Comparison of ENCODE assay signal across 19 cellular contexts in the genomic region with DNA sequence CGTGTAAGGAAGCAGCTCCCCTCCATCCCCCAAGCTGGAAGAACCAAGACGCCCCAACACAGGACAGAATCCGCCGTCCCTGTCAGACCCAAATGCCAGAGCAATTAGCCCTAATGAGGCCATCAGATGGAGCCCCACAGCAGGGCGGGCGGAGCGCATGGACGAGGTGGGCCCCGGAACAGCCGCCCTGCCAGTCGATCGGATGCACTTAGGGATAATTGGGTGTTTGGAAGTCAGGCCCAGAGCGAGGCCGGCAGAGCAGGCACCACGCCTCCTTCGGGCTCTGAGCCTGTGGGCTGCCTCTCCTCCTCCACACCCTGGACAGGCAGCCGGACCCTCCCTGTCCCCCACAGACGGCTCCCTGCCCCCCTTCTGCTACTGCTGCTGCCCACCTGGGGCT. TPM values are rescaled to one million over a fixed set of nuclear protein-coding genes. Genes with fewer than 3 reads are reported as not detected.
DNase-seq lines count a peak whose midpoint lies in the region; ATAC-seq, FAIRE-seq and TF ChIP-seq lines count a peak whose summit lies in the region.
"Had no signal": no experiment of that assay in that cellular context is flagged by ENCODE, and none has a peak within 500 bp of the region (broad histone marks: within the 10 kb centered on the region; RNA-seq: fewer than 3 reads in every experiment).

No MANE protein-coding gene starts in this region.

- H3K27ac ChIP-seq in HEK293 (ENCODE audit: extremely low read depth, low read depth, low read length): no peak overlapping the region
- H3K27ac ChIP-seq in RWPE1: peak overlapping the region; percentile 99
- peak overlapping the region; percentile 31 for H3K27ac ChIP-seq in keratinocyte (ENCODE audit: control insufficient read depth, insufficient read depth, low read length)
- no peak overlapping the region for H3K27ac ChIP-seq in ovary
- H3K27ac ChIP-seq in upper lobe of right lung: no peak overlapping the region
- H3K27ac ChIP-seq: A549, C4-2B had no signal

- no peak overlapping the region for H2AFZ ChIP-seq in keratinocyte (ENCODE audit: control insufficient read depth, low read length)

- FAIRE-seq in keratinocyte (lab: Jason Lieb, UNC): no peak
- FAIRE-seq in D721Med (lab: Jason Lieb, UNC): no peak
- FAIRE-seq: A549, G401.6, GM12892, H54 had no signal

- no peak for TF ChIP-seq EP300 in ovary (IDR thresholded peaks at IDR 0.05)

- POLR2A ChIA-PET in HEK293 (lab: Yijun Ruan, JAX): no interaction called here
- POLR2A ChIA-PET in RWPE1 (lab: Yijun Ruan, JAX; ENCODE audit: low non-redundant PET): no interaction called here

- H3K9me3 ChIP-seq in HEK293 (ENCODE audit: control insufficient read depth, insufficient read depth, low read depth, low read length) (no peaks in the 10 kb centered on the region), keratinocyte (ENCODE audit: control insufficient read depth, low read depth, low read length) (no peaks in the 10 kb centered on the region), ovary (no peaks in the 10 kb centered on the region), upper lobe of right lung (no peaks in the 10 kb centered on the region)
- H3K9me3 ChIP-seq: A549, BE2C had no signal

- no peak for TF ChIP-seq POLR2A in ovary (IDR thresholded peaks at IDR 0.05)

- H3K4me3 ChIP-seq in HEK293 (ENCODE audit: low read depth, low read length): no peak overlapping the region
- H3K4me3 ChIP-seq in keratinocyte (ENCODE audit: control insufficient read depth in 2 of 3, extremely low read depth in 1 of 3, insufficient read depth in 2 of 3, low read depth in 1 of 3, low read length in 3 of 3): peak overlapping the region in 1 of 3 experiments; percentile 6
- no peak overlapping the region for H3K4me3 ChIP-seq in ovary
- H3K4me3 ChIP-seq in upper lobe of right lung: no peak overlapping the region
- H3K4me3 ChIP-seq: A549 had no signal

- no peaks in the 10 kb centered on the region for H4K20me1 ChIP-seq in keratinocyte (ENCODE audit: control insufficient read depth, extremely low read depth, insufficient read depth, low read length)

- 11 to 13% (median 12%) methylated on average over 18 of the region's 18 CpGs for WGBS in ovary, 3 donors

- TF ChIP-seq CTCF in HEK293 (tag by site-specific recombination; IDR thresholded peaks at IDR 0.05) (no peak), RWPE1 (conservative IDR thresholded peaks at IDR 0.05; ENCODE audit: low read depth) (no peak), keratinocyte (optimal IDR thresholded peaks at IDR 0.05 in 1 of 3, IDR thresholded peaks at IDR 0.05 in 1 of 3, conservative IDR thresholded peaks at IDR 0.05 in 1 of 3; ENCODE audit: extremely low read depth in 1 of 3, insufficient read depth in 2 of 3, low read length in 3 of 3) (no peak), ovary (IDR thresholded peaks at IDR 0.05) (no peak), D721Med (IDR thresholded peaks at IDR 0.05; ENCODE audit: insufficient read depth, missing control alignments) (no peak), upper lobe of right lung (IDR thresholded peaks at IDR 0.05) (no peak)

- intact Hi-C loops in ovary (cut with DNase I): no loop called here
- intact Hi-C loops in upper lobe of right lung (cut with DNase I): no loop called here

- ATAC-seq in upper lobe of right lung: no peak
- ATAC-seq: A549, HCT116 had no signal

- peaks cover 4% of the 10 kb centered on the region for H3K79me2 ChIP-seq in keratinocyte (ENCODE audit: control insufficient read depth, insufficient read depth, low read length)

- H3K4me2 ChIP-seq in keratinocyte (ENCODE audit: control insufficient read depth, extremely low read depth, insufficient read depth, low read depth, low read length): peak overlapping the region; percentile 8
- H3K4me2 ChIP-seq: A549 had no signal

- H3K9me1 ChIP-seq in keratinocyte (ENCODE audit: control insufficient read depth, extremely low read depth, insufficient read depth, low read length): no peaks in the 10 kb centered on the region

- CTCF ChIA-PET in HEK293 (lab: Yijun Ruan, JAX): no interaction called here
- CTCF ChIA-PET in RWPE1 (lab: Yijun Ruan, JAX): no interaction called here

- H3K4me1 ChIP-seq in HEK293 (ENCODE audit: control insufficient read depth, insufficient read depth, low read length) (no peaks in the 10 kb centered on the region), keratinocyte (ENCODE audit: control insufficient read depth, extremely low read depth, insufficient read depth, low read length) (peaks cover 68% of the 10 kb centered on the region), ovary (ENCODE audit: insufficient read depth) (no peaks in the 10 kb centered on the region), upper lobe of right lung (no peaks in the 10 kb centered on the region)

- dilution Hi-C loops in keratinocyte (cut with MboI; ENCODE audit: extremely low pct_ligation_motif_present, low sequenced_read_pairs): no loop called here

- DNase-seq in RWPE1 (ENCODE audit: low spot score): no peak
- no peak for DNase-seq in keratinocyte (ENCODE audit: low read depth, low spot score)
- no peak for DNase-seq in cerebellar cortex (ENCODE audit: low spot score)
- no peak for DNase-seq in ovary
- DNase-seq in D721Med (ENCODE audit: insufficient read length, low spot score): no peak
- DNase-seq in upper lobe of right lung: no peak
- DNase-seq: BE2C; CD4-positive, alpha-beta memory T cell; DMS153; DMS79 treated with DMSO at 0.1 percent for 48 hours; EL had no signal

- no peaks in the 10 kb centered on the region for H3K36me3 ChIP-seq in HEK293 (ENCODE audit: control insufficient read depth in 2 of 2, insufficient read depth in 1 of 2, low read length in 2 of 2)
- no peaks in the 10 kb centered on the region for H3K36me3 ChIP-seq in keratinocyte (ENCODE audit: control insufficient read depth in 2 of 2, extremely low read depth in 1 of 2, insufficient read depth in 2 of 2, low read length in 2 of 2)
- H3K36me3 ChIP-seq in ovary: no peaks in the 10 kb centered on the region
- no peaks in the 10 kb centered on the region for H3K36me3 ChIP-seq in upper lobe of right lung
- H3K36me3 ChIP-seq: BE2C had no signal

- H3K9ac ChIP-seq in keratinocyte (ENCODE audit: control insufficient read depth, extremely low read depth, insufficient read depth, low read length): no peak overlapping the region

- H3K27me3 ChIP-seq in keratinocyte (ENCODE audit: control insufficient read depth, extremely low read depth, insufficient read depth, low read length): no peaks in the 10 kb centered on the region
- H3K27me3 ChIP-seq in ovary: no peaks in the 10 kb centered on the region
- peaks cover 18% of the 10 kb centered on the region for H3K27me3 ChIP-seq in upper lobe of right lung
- H3K27me3 ChIP-seq: BE2C had no signal

TF ChIP-seq in HEK293, 187 proteins besides CTCF, POLR2A, EP300 and RAD21:
- TF ChIP-seq ZNF114 (tag by site-specific recombination; IDR thresholded peaks at IDR 0.05): no peak
- TF ChIP-seq ZNF621 (tag by site-specific recombination; IDR thresholded peaks at IDR 0.05): no peak
- peak; percentile 28; the same call in 1 of the 2 replicates for TF ChIP-seq KLF1 (tag by site-specific recombination; IDR thresholded peaks at IDR 0.05)
- no peak for TF ChIP-seq ZNF366 (tag by site-specific recombination; conservative IDR thresholded peaks at IDR 0.05)
- TF ChIP-seq ZNF76 (tag by site-specific recombination; IDR thresholded peaks at IDR 0.05; ENCODE audit: borderline replicate concordance, low read depth): no peak
- no peak for TF ChIP-seq KLF8 (tag by site-specific recombination; IDR thresholded peaks at IDR 0.05)
TF ChIP-seq in HEK293: peak in this region for 1.

RNA-seq across cellular contexts. Expression of a gene that starts 5.5 kb away (rescaled TPM):
- polyA plus RNA-seq in keratinocyte: 0.50 to 0.86 TPM (median 0.67 TPM) in 3 replicates
- polyA plus RNA-seq in keratinocyte (2011; ENCODE audit: low read depth): not detected
- polyA plus RNA-seq in keratinocyte (2011; cell fraction: cytosol; rRNA removed): 0.32 and 0.90 TPM in 2 replicates
- polyA plus RNA-seq in keratinocyte (2011; cell fraction: nucleus; rRNA removed): 1.2 and 2.6 TPM in 2 replicates
- polyA plus RNA-seq in keratinocyte (2012; ENCODE audit: low replicate concordance): 0.31 and 1.4 TPM in 2 replicates
- polyA minus RNA-seq in keratinocyte: 0.16 to 0.43 TPM in 2 of 3 replicates, not detected in the other
- polyA minus RNA-seq in keratinocyte (2011; cell fraction: cytosol; rRNA and poly(A)+ RNA removed): 0.96 TPM
- polyA minus RNA-seq in keratinocyte (2011; cell fraction: nucleus; rRNA and poly(A)+ RNA removed): 0.78 TPM in 1 of 2 replicates, not detected in the other
- 1 to 10 TPM in 3 of 7 donors, under 1 TPM in 3, not detected in 1; 0.12 to 4.1 (median 0.99) TPM for total RNA-seq in ovary
- under 1 TPM in 1 of 2 donors, not detected in 1; 0.54 TPM for polyA plus RNA-seq in ovary
- total RNA-seq in upper lobe of right lung: not detected
- total RNA-seq: CD4-positive, alpha-beta memory T cell had no signal
- polyA plus RNA-seq: A549; AG04450; CD4-positive, alpha-beta memory T cell had no signal

RNA-seq across cellular contexts. Expression of a gene that starts 16.1 kb away (rescaled TPM):
- polyA plus RNA-seq in keratinocyte: not detected in 3 replicates
- not detected for polyA plus RNA-seq in keratinocyte (2011; ENCODE audit: low read depth)
- not detected in 2 replicates for polyA plus RNA-seq in keratinocyte (2011; cell fraction: cytosol; rRNA removed)
- polyA plus RNA-seq in keratinocyte (2011; cell fraction: nucleus; rRNA removed): not detected in 2 replicates
- not detected in 2 replicates for polyA plus RNA-seq in keratinocyte (2012; ENCODE audit: low replicate concordance)
- polyA minus RNA-seq in keratinocyte: not detected in 3 replicates
- not detected for polyA minus RNA-seq in keratinocyte (2011; cell fraction: cytosol; rRNA and poly(A)+ RNA removed)
- polyA minus RNA-seq in keratinocyte (2011; cell fraction: nucleus; rRNA and poly(A)+ RNA removed): not detected in 2 replicates
- total RNA-seq in ovary: 1 to 10 TPM in 1 of 7 donors, under 1 TPM in 1, not detected in 5; 0.89 to 1.4 TPM
- not detected for polyA plus RNA-seq in ovary
- not detected for total RNA-seq in upper lobe of right lung
- total RNA-seq: CD4-positive, alpha-beta memory T cell had no signal
- polyA plus RNA-seq: A549; AG04450; CD4-positive, alpha-beta memory T cell had no signal

RNA-seq across cellular contexts. Expression of a gene that starts 37.9 kb away (rescaled TPM):
- polyA plus RNA-seq in keratinocyte (0.01 TPM in 2 of 3 replicates, not detected in the other), ovary (10 to 100 TPM; 44.2 to 58.6 TPM)
- 0.86 TPM for polyA plus RNA-seq in keratinocyte (2011; ENCODE audit: low read depth)
- polyA plus RNA-seq in keratinocyte (2011; cell fraction: cytosol; rRNA removed): 0.02 and 0.08 TPM in 2 replicates
- 0.11 and 0.15 TPM in 2 replicates for polyA plus RNA-seq in keratinocyte (2011; cell fraction: nucleus; rRNA removed)
- polyA plus RNA-seq in keratinocyte (2012; ENCODE audit: low replicate concordance): 0.63 and 1.9 TPM in 2 replicates
- polyA minus RNA-seq in keratinocyte: 0.85 TPM in 1 of 3 replicates, not detected in the others
- polyA minus RNA-seq in keratinocyte (2011; cell fraction: cytosol; rRNA and poly(A)+ RNA removed): not detected
- polyA minus RNA-seq in keratinocyte (2011; cell fraction: nucleus; rRNA and poly(A)+ RNA removed): 0.11 TPM in 1 of 2 replicates, not detected in the other
- total RNA-seq in ovary (100 to 1,000 TPM in 5 of 7 donors, 10 to 100 TPM in 2; 21.7 to 412 (median 172) TPM), upper lobe of right lung (8.8 TPM)
- total RNA-seq: CD4-positive, alpha-beta memory T cell had no signal
- polyA plus RNA-seq: CD4-positive, alpha-beta memory T cell had no signal

Comparison
In these comparisons a context has a peak if more than half of its experiments do, and no peak if none do; other contexts are left out.
1. H3K27ac ChIP-seq: peak in RWPE1 (single experiment) and keratinocyte (single experiment); none in HEK293 (single experiment), ovary (0 of 2) and upper lobe of right lung (single experiment).